Comparison of ENCODE assay signal across 18 cellular contexts in the genomic region with DNA sequence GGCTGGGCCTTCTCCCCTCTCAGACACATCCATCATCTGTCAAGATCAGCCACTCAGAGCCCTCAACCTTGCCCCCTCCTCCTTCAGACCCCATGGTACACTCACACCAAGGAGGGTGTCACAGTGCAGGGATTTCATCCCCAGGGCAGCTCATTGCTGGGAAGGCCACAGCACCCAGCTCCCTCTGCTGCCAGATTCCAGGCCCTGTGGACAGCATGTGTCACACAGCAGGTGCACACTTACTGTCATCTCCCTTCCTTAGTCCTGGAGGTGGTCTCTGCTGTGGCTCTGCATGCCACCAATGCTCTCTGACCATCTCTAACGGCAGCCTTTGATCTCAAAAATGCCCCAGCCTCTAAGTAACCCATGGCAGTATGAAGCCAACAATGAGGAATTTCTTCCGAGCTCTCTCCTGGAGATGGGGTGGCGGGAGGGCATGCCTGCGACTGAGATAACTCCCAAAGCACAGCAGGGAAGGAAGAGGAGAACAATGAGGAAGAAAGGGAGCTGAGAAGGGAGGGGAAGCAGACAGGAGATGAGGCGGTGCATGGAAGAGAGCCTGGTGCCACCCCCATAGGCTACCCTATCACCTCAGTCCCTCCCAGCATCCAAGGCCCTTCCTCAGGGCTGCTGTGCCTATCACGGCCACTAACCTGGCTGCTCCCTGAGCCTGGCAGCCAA.
"Had no signal": no experiment of that assay in that cellular context is flagged by ENCODE, and none has a peak within 500 bp of the region (broad histone marks: within the 10 kb centered on the region; RNA-seq: fewer than 3 reads in every experiment).

No MANE protein-coding gene starts in this region.

- H3K4me3 ChIP-seq: ascending aorta, gastroesophageal sphincter, heart right ventricle, left lung, mucosa of descending colon, skin epidermis, transverse colon had no signal

- H3K27me3 ChIP-seq: ascending aorta, gastroesophageal sphincter, heart right ventricle, left lung, transverse colon had no signal

- DNase-seq: activated CD8-positive, alpha-beta memory T cell treated with anti-CD3 and anti-CD28 coated beads, Interleukin-2, amount 10 ng/mL, durations not matched to agents 7 days and 5 days; activated naive CD4-positive, alpha-beta T cell treated with anti-CD3 and anti-CD28 coated beads, Interleukin-2, amount 10 ng/mL, durations not matched to agents 7 days and 5 days; activated T-cell treated with anti-CD3 and anti-CD28 coated beads, Interleukin-2, amount 50 U/mL, for 1 hour; dermis blood vessel endothelial cell; erythroblast; heart right ventricle; mammary epithelial cell; natural killer cell; occipital lobe; stimulated activated CD4-positive, alpha-beta T cell treated with anti-CD3 and anti-CD28 coated beads, Interleukin-4, amount 100 ng/mL, for 4 hours; stimulated activated naive CD8-positive, alpha-beta T cell treated with anti-CD3 and anti-CD28 coated beads, Interleukin-15, Interleukin-2, amounts not matched to agents 100 U/mL and 50 U/mL, for 24 hours; transverse colon had no signal

- ATAC-seq: activated CD8-positive, alpha-beta memory T cell treated with anti-CD3 and anti-CD28 coated beads, Interleukin-2, amount 10 ng/mL, durations not matched to agents 7 days and 5 days; gastroesophageal sphincter; heart right ventricle; left lung; mucosa of descending colon; natural killer cell; stimulated activated naive CD8-positive, alpha-beta T cell treated with anti-CD3 and anti-CD28 coated beads, Interleukin-15, Interleukin-2, amounts not matched to agents 100 U/mL and 50 U/mL, for 24 hours had no signal

- H3K9me3 ChIP-seq: ascending aorta, gastroesophageal sphincter, heart right ventricle, left lung, mucosa of descending colon, transverse colon had no signal

- H3K4me1 ChIP-seq: ascending aorta, gastroesophageal sphincter, left lung had no signal

- H3K36me3 ChIP-seq: ascending aorta, gastroesophageal sphincter, heart right ventricle, left lung, transverse colon had no signal

- FAIRE-seq: keratinocyte had no signal

- H3K27ac ChIP-seq: ascending aorta, gastroesophageal sphincter, heart right ventricle, left lung, skin epidermis, transverse colon had no signal
